ENCODE assay signal across 24 cellular contexts in the genomic region with DNA sequence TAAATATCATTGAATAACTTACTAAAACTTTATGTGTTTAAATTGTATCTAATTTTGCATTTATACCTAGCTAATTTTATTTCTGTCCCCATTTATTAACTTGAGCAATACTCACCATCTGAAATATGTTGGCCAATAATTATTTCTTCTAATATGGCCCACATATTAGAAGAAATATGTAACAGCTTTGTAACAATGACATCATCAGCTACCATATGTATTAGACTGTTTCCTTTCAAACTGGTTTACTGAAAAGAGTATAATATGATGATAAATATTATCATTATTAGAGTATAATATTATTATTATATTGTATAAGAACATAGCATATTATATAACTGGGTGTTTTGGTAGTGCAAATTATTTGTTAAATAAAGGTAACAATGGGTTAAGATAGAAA.
"Had no signal": no experiment of that assay in that cellular context is flagged by ENCODE, and none has a peak within 500 bp of the region (broad histone marks: within the 10 kb centered on the region; RNA-seq: fewer than 3 reads in every experiment).

No MANE protein-coding gene starts in this region.

- DNase-seq: activated CD4-positive, alpha-beta memory T cell treated with anti-CD3 and anti-CD28 coated beads, Interleukin-2, amount 10 ng/mL, durations not matched to agents 7 days and 5 days; activated CD4-positive, alpha-beta T cell treated with anti-CD3 and anti-CD28 coated beads for 1 hour; activated CD4-positive, alpha-beta T cell treated with anti-CD3 and anti-CD28 coated beads for 4 hours; activated CD4-positive, alpha-beta T cell treated with anti-CD3 and anti-CD28 coated beads, Interleukin-2, amount 10 ng/mL, durations not matched to agents 7 days and 5 days; activated CD4-positive, alpha-beta T cell treated with anti-CD3 and anti-CD28 coated beads, Interleukin-2, amount 50 U/mL, for 4 hours; activated CD8-positive, alpha-beta memory T cell treated with anti-CD3 and anti-CD28 coated beads, Interleukin-2, amount 50 U/mL, for 48 hours; activated gamma-delta T cell; activated naive CD4-positive, alpha-beta T cell; activated naive CD4-positive, alpha-beta T cell treated with anti-CD3 and anti-CD28 coated beads, Interleukin-2, amount 10 ng/mL, durations not matched to agents 7 days and 5 days; activated naive CD8-positive, alpha-beta T cell treated with anti-CD3 and anti-CD28 coated beads, Interleukin-2, amount 10 ng/mL, durations not matched to agents 7 days and 5 days; activated T-cell treated with anti-CD3 and anti-CD28 coated beads for 4 hours; activated T-cell treated with anti-CD3 and anti-CD28 coated beads, Interleukin-2, amount 50 U/mL, for 24 hours; activated T-cell treated with anti-CD3 and anti-CD28 coated beads, Interleukin-2, amount 50 U/mL, for 72 hours; cortex of kidney; effector CD4-positive, alpha-beta T cell; effector memory CD8-positive, alpha-beta T cell; esophagus squamous epithelium; gastrocnemius medialis; heart right ventricle; T-helper 2 cell had no signal

- H3K36me3 ChIP-seq: ascending aorta, breast epithelium, esophagus squamous epithelium, gastrocnemius medialis, heart right ventricle had no signal

- H2AFZ ChIP-seq: hepatocyte had no signal

- H3K4me1 ChIP-seq: breast epithelium had no signal

- H3K9me3 ChIP-seq: gastrocnemius medialis had no signal

- ATAC-seq: activated naive CD4-positive, alpha-beta T cell treated with anti-CD3 and anti-CD28 coated beads, Interleukin-2, amount 50 U/mL, for 72 hours; activated T-cell treated with anti-CD3 and anti-CD28 coated beads, Interleukin-2, amount 50 U/mL, for 72 hours; effector memory CD8-positive, alpha-beta T cell; gastrocnemius medialis had no signal

- H3K27ac ChIP-seq: ascending aorta, esophagus squamous epithelium, gastrocnemius medialis, hepatocyte had no signal

- H3K4me3 ChIP-seq: ascending aorta, breast epithelium, esophagus squamous epithelium, gastrocnemius medialis, heart right ventricle, hepatocyte had no signal

- H3K27me3 ChIP-seq: ascending aorta, breast epithelium, esophagus squamous epithelium, gastrocnemius medialis, heart right ventricle, hepatocyte had no signal

- H3K4me2 ChIP-seq: hepatocyte had no signal
